In genomic region chr11:107710301-107710700, GRCh38 we compare ENCODE assay signal across 27 cellular contexts. TPM values are rescaled to one million over a fixed set of nuclear protein-coding genes. Genes with fewer than 3 reads are reported as not detected.
"Had no signal": no experiment of that assay in that cellular context is flagged by ENCODE, and none has a peak within 500 bp of the region (broad histone marks: within the 10 kb centered on the region; RNA-seq: fewer than 3 reads in every experiment).

No MANE protein-coding gene starts in this region.

- H3K9ac ChIP-seq: KMS-11 had no signal

- H3K4me1 ChIP-seq: adrenal gland, breast epithelium had no signal

- DNase-seq: activated B cell treated with CpG ODN at 0.5 μM for 24 hours; activated CD4-positive, alpha-beta T cell treated with anti-CD3 and anti-CD28 coated beads for 1 hour; activated CD4-positive, alpha-beta T cell treated with anti-CD3 and anti-CD28 coated beads, Interleukin-2, amount 50 U/mL, for 1 hour; activated CD8-positive, alpha-beta memory T cell treated with anti-CD3 and anti-CD28 coated beads, Interleukin-2, amount 50 U/mL, for 4 hours; activated CD8-positive, alpha-beta T cell treated with anti-CD3 and anti-CD28 coated beads for 36 hours; activated gamma-delta T cell treated with Interleukin-2 at 50 U/mL for 16 hours; activated naive CD4-positive, alpha-beta T cell treated with anti-CD3 and anti-CD28 coated beads, Interleukin-2, amount 10 ng/mL, durations not matched to agents 7 days and 5 days; activated naive CD8-positive, alpha-beta T cell treated with anti-CD3 and anti-CD28 coated beads for 36 hours; activated T-cell treated with anti-CD3 and anti-CD28 coated beads, Interleukin-2, amount 50 U/mL, for 72 hours; adrenal gland; aorta; caudate nucleus; NCI-H1092; NCI-H1417; NCI-H1694; NCI-H2029 treated with DMSO at 0.1 percent for 48 hours; NCI-H524; PC-3; SHP77 treated with DMSO at 0.1 percent for 48 hours; T-helper 9 cell had no signal

- H3K27me3 ChIP-seq: adrenal gland, breast epithelium had no signal

- H3K4me3 Mint-ChIP-seq: activated B cell treated with CpG ODN at 0.5 μM for 24 hours; activated CD8-positive, alpha-beta T cell treated with anti-CD3 and anti-CD28 coated beads for 36 hours; activated naive CD4-positive, alpha-beta T cell treated with anti-CD3 and anti-CD28 coated beads, Interleukin-2, amount 10 ng/mL, durations not matched to agents 7 days and 5 days; activated naive CD8-positive, alpha-beta T cell treated with anti-CD3 and anti-CD28 coated beads for 36 hours; activated T-cell treated with anti-CD3 and anti-CD28 coated beads, Interleukin-2, amount 50 U/mL, for 72 hours; IgD-negative memory B cell; T-helper 1 cell treated with Interleukin-12 subunit alpha and Interleukin-12 subunit beta and Interleukin-4 antibody, amounts not matched to agents 30 μg/mL and 1 μg/mL, for 36 hours had no signal

- H3K4me2 ChIP-seq: KMS-11 had no signal

- H3K36me3 Mint-ChIP-seq: activated naive CD4-positive, alpha-beta T cell treated with anti-CD3 and anti-CD28 coated beads, Interleukin-2, amount 10 ng/mL, durations not matched to agents 7 days and 5 days; activated naive CD8-positive, alpha-beta T cell treated with anti-CD3 and anti-CD28 coated beads for 36 hours; IgD-negative memory B cell had no signal

- H3K36me3 ChIP-seq: adrenal gland, breast epithelium had no signal

- H3K4me1 Mint-ChIP-seq: activated B cell treated with CpG ODN at 0.5 μM for 24 hours; activated naive CD4-positive, alpha-beta T cell treated with anti-CD3 and anti-CD28 coated beads, Interleukin-2, amount 10 ng/mL, durations not matched to agents 7 days and 5 days; activated naive CD8-positive, alpha-beta T cell treated with anti-CD3 and anti-CD28 coated beads for 36 hours; IgD-negative memory B cell had no signal

- H3K9me3 Mint-ChIP-seq: activated B cell treated with CpG ODN at 0.5 μM for 24 hours; activated CD8-positive, alpha-beta T cell treated with anti-CD3 and anti-CD28 coated beads for 36 hours; activated naive CD4-positive, alpha-beta T cell treated with anti-CD3 and anti-CD28 coated beads, Interleukin-2, amount 10 ng/mL, durations not matched to agents 7 days and 5 days; activated naive CD8-positive, alpha-beta T cell treated with anti-CD3 and anti-CD28 coated beads for 36 hours; activated T-cell treated with anti-CD3 and anti-CD28 coated beads, Interleukin-2, amount 50 U/mL, for 72 hours; activated T-helper 2 cell treated with anti-CD3 and anti-CD28 coated beads, Interferon-gamma antibody, Interleukin-2, Interleukin-4, amounts not matched to agents 10 μg/mL and 5 μg/mL and 100 μg/mL, durations not matched to agents 14 hours and 24 hours and 36 hours; T-helper 1 cell treated with Interleukin-12 subunit alpha and Interleukin-12 subunit beta and Interleukin-4 antibody, amounts not matched to agents 30 μg/mL and 1 μg/mL, for 36 hours had no signal

- H3K27ac Mint-ChIP-seq: activated B cell treated with CpG ODN at 0.5 μM for 24 hours; activated CD8-positive, alpha-beta T cell treated with anti-CD3 and anti-CD28 coated beads for 36 hours; activated naive CD4-positive, alpha-beta T cell treated with anti-CD3 and anti-CD28 coated beads, Interleukin-2, amount 10 ng/mL, durations not matched to agents 7 days and 5 days; activated naive CD8-positive, alpha-beta T cell treated with anti-CD3 and anti-CD28 coated beads for 36 hours; activated T-cell treated with anti-CD3 and anti-CD28 coated beads, Interleukin-2, amount 50 U/mL, for 72 hours; activated T-helper 2 cell treated with anti-CD3 and anti-CD28 coated beads, Interferon-gamma antibody, Interleukin-2, Interleukin-4, amounts not matched to agents 10 μg/mL and 5 μg/mL and 100 μg/mL, durations not matched to agents 14 hours and 24 hours and 36 hours; IgD-negative memory B cell; T-helper 1 cell treated with Interleukin-12 subunit alpha and Interleukin-12 subunit beta and Interleukin-4 antibody, amounts not matched to agents 30 μg/mL and 1 μg/mL, for 36 hours had no signal

- ATAC-seq: activated CD8-positive, alpha-beta T cell treated with anti-CD3 and anti-CD28 coated beads for 36 hours; activated T-cell treated with anti-CD3 and anti-CD28 coated beads, Interleukin-2, amount 50 U/mL, for 72 hours; PC-3 had no signal

- H3K4me3 ChIP-seq: adrenal gland, breast epithelium had no signal

- H3K27ac ChIP-seq: adrenal gland, breast epithelium, KMS-11 had no signal

- H3K9me3 ChIP-seq: adrenal gland, breast epithelium had no signal

RNA-seq across cellular contexts. Expression of gene SLN, which starts 1.6 kb away (rescaled TPM):
- total RNA-seq: activated B cell treated with CpG ODN at 0.5 μM for 24 hours; activated CD8-positive, alpha-beta T cell treated with anti-CD3 and anti-CD28 coated beads for 36 hours; activated naive CD8-positive, alpha-beta T cell treated with anti-CD3 and anti-CD28 coated beads for 36 hours; activated T-cell treated with anti-CD3 and anti-CD28 coated beads, Interleukin-2, amount 50 U/mL, for 72 hours; activated T-helper 2 cell treated with anti-CD3 and anti-CD28 coated beads, Interferon-gamma antibody, Interleukin-2, Interleukin-4, amounts not matched to agents 10 μg/mL and 5 μg/mL and 100 μg/mL, durations not matched to agents 14 hours and 24 hours and 36 hours; breast epithelium; MCF 10A; SK-MEL-5 had no signal
- polyA plus RNA-seq: aorta, IgD-negative memory B cell had no signal
